ENCODE assay signal across 2 cellular contexts in genomic region chr6:2839982-2840793, GRCh38.
A peak's percentile ranks its signal among the peaks of the same experiment; 100 is the strongest.
TF ChIP-seq lines count a peak whose summit lies in the region.

No MANE protein-coding gene starts in this region.

TF ChIP-seq in GM12878, 131 proteins besides CTCF, POLR2A, EP300 and RAD21:
- TF ChIP-seq MEF2A (IDR thresholded peaks at IDR 0.05; ENCODE audit: insufficient read depth, low read depth, low read length): no peak

TF ChIP-seq in HepG2, 621 proteins besides CTCF, POLR2A, EP300 and RAD21 (continues in another document):
- TF ChIP-seq RBFOX2 (IDR thresholded peaks at IDR 0.05; ENCODE audit: low read depth, low read length) (peak; percentile 44; the same call in 1 of the 2 replicates), ELF3 (CRISPR knock-in tag; IDR thresholded peaks at IDR 0.05) (no peak), ZNF329 (CRISPR knock-in tag; IDR thresholded peaks at IDR 0.05; ENCODE audit: low read depth) (no peak), ISX (CRISPR knock-in tag; conservative IDR thresholded peaks at IDR 0.05) (no peak), ZBTB38 (CRISPR knock-in tag; IDR thresholded peaks at IDR 0.05) (peak; percentile 69), GMEB2 (CRISPR knock-in tag; IDR thresholded peaks at IDR 0.05; ENCODE audit: low read depth) (no peak), RORA (CRISPR knock-in tag; IDR thresholded peaks at IDR 0.05) (no peak), ZNF788 (CRISPR knock-in tag; IDR thresholded peaks at IDR 0.05; ENCODE audit: borderline replicate concordance) (no peak), ZBTB33 (CRISPR knock-in tag; IDR thresholded peaks at IDR 0.05) (peak; percentile 59), REXO4 (CRISPR knock-in tag; IDR thresholded peaks at IDR 0.05; ENCODE audit: borderline replicate concordance) (no peak), HNF1A (IDR thresholded peaks at IDR 0.05; ENCODE audit: low read depth) (no peak), HNF1A (CRISPR knock-in tag; IDR thresholded peaks at IDR 0.05; ENCODE audit: borderline replicate concordance) (no peak), PRDM10 (CRISPR knock-in tag; IDR thresholded peaks at IDR 0.05; ENCODE audit: low read depth) (no peak), FOXK2 (IDR thresholded peaks at IDR 0.05) (no peak), SMAD3 (CRISPR knock-in tag; IDR thresholded peaks at IDR 0.05) (0 out of 2 replicates have a peak, but pooled peaks have one; percentile 24), SIX4 (CRISPR knock-in tag; IDR thresholded peaks at IDR 0.05) (no peak), ZFY (CRISPR knock-in tag; IDR thresholded peaks at IDR 0.05) (no peak), MTERF4 (CRISPR knock-in tag; IDR thresholded peaks at IDR 0.05) (peak; percentile 54; the same call in 1 of the 2 replicates), HES4 (CRISPR knock-in tag; IDR thresholded peaks at IDR 0.05; ENCODE audit: borderline replicate concordance) (no peak), HIVEP1 (CRISPR knock-in tag; IDR thresholded peaks at IDR 0.05) (no peak), JUND (CRISPR knock-in tag; IDR thresholded peaks at IDR 0.05) (no peak), ZNF576 (CRISPR knock-in tag; IDR thresholded peaks at IDR 0.05) (no peak), ETS1 (CRISPR knock-in tag; IDR thresholded peaks at IDR 0.05) (no peak), NFRKB (IDR thresholded peaks at IDR 0.05) (no peak), IKZF5 (CRISPR knock-in tag; IDR thresholded peaks at IDR 0.05) (peak; percentile 11; the same call in 1 of the 2 replicates), THAP11 (CRISPR knock-in tag; IDR thresholded peaks at IDR 0.05) (no peak), ZNF546 (CRISPR knock-in tag; conservative IDR thresholded peaks at IDR 0.05) (no peak), SP4 (CRISPR knock-in tag; IDR thresholded peaks at IDR 0.05) (0 out of 2 replicates have a peak, but pooled peaks have one; percentile 30), ZNF562 (CRISPR knock-in tag; IDR thresholded peaks at IDR 0.05; ENCODE audit: borderline replicate concordance) (no peak), ZNF567 (CRISPR knock-in tag; IDR thresholded peaks at IDR 0.05; ENCODE audit: borderline replicate concordance) (0 out of 2 replicates have a peak, but pooled peaks have one; percentile 41), KDM5A (IDR thresholded peaks at IDR 0.05; ENCODE audit: borderline replicate concordance, low read length) (no peak), ZNF597 (CRISPR knock-in tag; IDR thresholded peaks at IDR 0.05) (no peak), AGO2 (optimal IDR thresholded peaks at IDR 0.05; ENCODE audit: low read depth, low read length) (peak; percentile 36), MBD4 (IDR thresholded peaks at IDR 0.05; ENCODE audit: borderline replicate concordance, low read length) (no peak), SMC3 (IDR thresholded peaks at IDR 0.05; ENCODE audit: low read length) (no peak), SOX5 (CRISPR knock-in tag; IDR thresholded peaks at IDR 0.05; ENCODE audit: borderline replicate concordance) (no peak), ZNF33A (CRISPR knock-in tag; IDR thresholded peaks at IDR 0.05; ENCODE audit: borderline replicate concordance) (no peak), MXD3 (CRISPR knock-in tag; IDR thresholded peaks at IDR 0.05) (0 out of 2 replicates have a peak, but pooled peaks have one; percentile 48), SNAPC2 (CRISPR knock-in tag; IDR thresholded peaks at IDR 0.05) (0 out of 2 replicates have a peak, but pooled peaks have one; percentile 2), ZBTB7B (CRISPR knock-in tag; IDR thresholded peaks at IDR 0.05) (peak; percentile 42; the same call in 1 of the 2 replicates), SIN3A (IDR thresholded peaks at IDR 0.05; ENCODE audit: borderline replicate concordance, low read depth, low read length) (0 out of 2 replicates have a peak, but pooled peaks have one; percentile 4), ZNF446 (CRISPR knock-in tag; IDR thresholded peaks at IDR 0.05) (no peak), HMGXB4 (CRISPR knock-in tag; IDR thresholded peaks at IDR 0.05; ENCODE audit: borderline replicate concordance in 1 of 2, low read depth in 1 of 2) (0 out of 4 replicates have a peak, but pooled peaks of 1 of the 2 experiments have one; percentile 35), ZNF260 (CRISPR knock-in tag; IDR thresholded peaks at IDR 0.05; ENCODE audit: borderline replicate concordance, low read depth) (no peak), RNF2 (conservative IDR thresholded peaks at IDR 0.05; ENCODE audit: low read depth) (no peak), ZNF598 (CRISPR knock-in tag; IDR thresholded peaks at IDR 0.05; ENCODE audit: borderline replicate concordance) (0 out of 2 replicates have a peak, but pooled peaks have one; percentile 39)
